14 cellular contexts compared by ENCODE assay signal in genomic region chr4:60724623-60725022, GRCh38.
DNase-seq lines count a peak whose midpoint lies in the region; ATAC-seq and TF ChIP-seq lines count a peak whose summit lies in the region.
"Had no signal": no experiment of that assay in that cellular context is flagged by ENCODE, and none has a peak within 500 bp of the region (broad histone marks: within the 10 kb centered on the region; RNA-seq: fewer than 3 reads in every experiment).

No MANE protein-coding gene starts in this region.

- H3K27me3 ChIP-seq in osteoblast (ENCODE audit: insufficient read depth, low read length), result no peaks in the 10 kb centered on the region
- no peaks in the 10 kb centered on the region for H3K27me3 ChIP-seq in CD4-positive, alpha-beta T cell (ENCODE audit: control insufficient read depth, insufficient read depth, low read length)
- H3K27me3 ChIP-seq: vagina had no signal

- ATAC-seq in HG03159 (IDR thresholded peaks at IDR 0.05; ENCODE audit: unreplicated experiment), result no peak
- no peak for ATAC-seq in CD4-positive, alpha-beta T cell (ENCODE audit: poor library complexity)
- ATAC-seq: activated naive CD4-positive, alpha-beta T cell treated with anti-CD3 and anti-CD28 coated beads, Interleukin-2, amount 50 U/mL, for 72 hours had no signal

- H3K9me3 Mint-ChIP-seq in CD4-positive, alpha-beta T cell, result peaks cover 7% of the 10 kb centered on the region
- peaks cover 7% of the 10 kb centered on the region for H3K9me3 Mint-ChIP-seq in activated CD4-positive, alpha-beta T cell treated with anti-CD3 and anti-CD28 coated beads, Interleukin-2, amount 10 ng/mL, durations not matched to agents 24 days and 14 days

- H3K4me2 ChIP-seq in osteoblast (ENCODE audit: insufficient read depth, low read length), result peak overlapping the region; percentile 27
- H3K4me2 ChIP-seq: KMS-11 had no signal

- TF ChIP-seq CTCF in osteoblast (IDR thresholded peaks at IDR 0.05; ENCODE audit: extremely low read depth, low read depth, low read length), result no peak
- TF ChIP-seq CTCF in CD4-positive, alpha-beta T cell (IDR thresholded peaks at IDR 0.05), result no peak

- H3K27ac ChIP-seq in osteoblast (ENCODE audit: low read depth, low read length), result peak overlapping the region; percentile 59
- H3K27ac ChIP-seq in CD4-positive, alpha-beta T cell (ENCODE audit: low read depth, low read length), result no peak overlapping the region
- H3K27ac ChIP-seq: epithelial cell of prostate, KMS-11, vagina had no signal

- H3K79me2 ChIP-seq in osteoblast (ENCODE audit: insufficient read depth, low read length), result no peaks in the 10 kb centered on the region

- H2AFZ ChIP-seq in osteoblast (ENCODE audit: low read length), result no peak overlapping the region

- no peak overlapping the region for H3K4me3 ChIP-seq in osteoblast (ENCODE audit: insufficient read depth, low read length)
- H3K4me3 ChIP-seq: vagina had no signal

- H3K4me1 ChIP-seq in osteoblast (ENCODE audit: insufficient read depth, low read length), result peaks cover 17% of the 10 kb centered on the region
- H3K4me1 ChIP-seq: vagina had no signal

- no peaks in the 10 kb centered on the region for H3K4me1 Mint-ChIP-seq in CD4-positive, alpha-beta T cell (ENCODE audit: low read depth)
- H3K4me1 Mint-ChIP-seq in activated CD4-positive, alpha-beta T cell treated with anti-CD3 and anti-CD28 coated beads, Interleukin-2, amount 10 ng/mL, durations not matched to agents 24 days and 14 days, result no peaks in the 10 kb centered on the region

- CTCF ChIA-PET in CD4-positive, alpha-beta T cell (lab: Charles Lee), result no interaction called here

- no peak overlapping the region for H3K4me3 Mint-ChIP-seq in CD4-positive, alpha-beta T cell
- no peak overlapping the region for H3K4me3 Mint-ChIP-seq in activated CD4-positive, alpha-beta T cell treated with anti-CD3 and anti-CD28 coated beads, Interleukin-2, amount 10 ng/mL, durations not matched to agents 24 days and 14 days

- intact Hi-C loops in CD4-positive, alpha-beta T cell (cut with DNase I, micrococcal nuclease), result no loop called here
- intact Hi-C loops in activated CD4-positive, alpha-beta T cell treated with anti-CD3 and anti-CD28 coated beads, Interleukin-2, amount 10 ng/mL, durations not matched to agents 24 days and 14 days (cut with micrococcal nuclease), result no loop called here

- H3K9me3 ChIP-seq in osteoblast (ENCODE audit: low read depth, low read length), result no peaks in the 10 kb centered on the region
- H3K9me3 ChIP-seq in CD4-positive, alpha-beta T cell (ENCODE audit: control insufficient read depth, low read length), result no peaks in the 10 kb centered on the region
- H3K9me3 ChIP-seq: vagina had no signal

- H3K27ac Mint-ChIP-seq in CD4-positive, alpha-beta T cell, result no peak overlapping the region
- no peak overlapping the region for H3K27ac Mint-ChIP-seq in activated CD4-positive, alpha-beta T cell treated with anti-CD3 and anti-CD28 coated beads, Interleukin-2, amount 10 ng/mL, durations not matched to agents 24 days and 14 days
- H3K27ac Mint-ChIP-seq: activated naive CD4-positive, alpha-beta T cell treated with anti-CD3 and anti-CD28 coated beads, Interleukin-2, amount 50 U/mL, for 72 hours had no signal

- no peaks in the 10 kb centered on the region for H3K36me3 Mint-ChIP-seq in CD4-positive, alpha-beta T cell (ENCODE audit: low read depth)
- no peaks in the 10 kb centered on the region for H3K36me3 Mint-ChIP-seq in activated CD4-positive, alpha-beta T cell treated with anti-CD3 and anti-CD28 coated beads, Interleukin-2, amount 10 ng/mL, durations not matched to agents 24 days and 14 days (ENCODE audit: low read depth)
- H3K36me3 Mint-ChIP-seq: activated naive CD4-positive, alpha-beta T cell treated with anti-CD3 and anti-CD28 coated beads, Interleukin-2, amount 50 U/mL, for 72 hours had no signal

- POLR2A ChIA-PET in CD4-positive, alpha-beta T cell (lab: Charles Lee), result no interaction called here

- no peaks in the 10 kb centered on the region for H4K20me1 ChIP-seq in osteoblast (ENCODE audit: insufficient read depth, low read length)

- DNase-seq in Daoy (ENCODE audit: low read depth), result peak; percentile 26
- DNase-seq in RKO (ENCODE audit: low spot score), result peak; percentile 28
- DNase-seq in fibroblast of peridontal ligament (ENCODE audit: extremely low read depth), result peak; percentile 85
- DNase-seq in osteoblast (ENCODE audit: insufficient read length, low spot score, missing footprints), result peak; percentile 43
- no peak for DNase-seq in NCI-H2196 (lab: John Stamatoyannopoulos, UW; ENCODE audit: unreplicated experiment)
- no peak for DNase-seq in CD4-positive, alpha-beta T cell
- no peak for DNase-seq in activated CD4-positive, alpha-beta T cell treated with anti-CD3 and anti-CD28 coated beads, Interleukin-2, amount 10 ng/mL, durations not matched to agents 24 days and 14 days
- DNase-seq: activated CD4-positive, CD25-positive, alpha-beta regulatory T cell treated with anti-CD3 and anti-CD28 coated beads, Interleukin-2, amount 50 U/mL, for 72 hours; SHP77 treated with DMSO at 0.1 percent for 48 hours had no signal

- H3K36me3 ChIP-seq in osteoblast (ENCODE audit: insufficient read depth, low read length), result no peaks in the 10 kb centered on the region
- H3K36me3 ChIP-seq: vagina had no signal

- no peaks in the 10 kb centered on the region for H3K27me3 Mint-ChIP-seq in CD4-positive, alpha-beta T cell
- no peaks in the 10 kb centered on the region for H3K27me3 Mint-ChIP-seq in activated CD4-positive, alpha-beta T cell treated with anti-CD3 and anti-CD28 coated beads, Interleukin-2, amount 10 ng/mL, durations not matched to agents 24 days and 14 days

Comparison
In these comparisons a context has a peak if more than half of its experiments do, and no peak if none do; other contexts are left out.
1. DNase-seq: peak in Daoy (single experiment), RKO (single experiment), fibroblast of peridontal ligament (single experiment) and osteoblast (single experiment); none in NCI-H2196 (single experiment), CD4-positive, alpha-beta T cell (0 of 10) and activated CD4-positive, alpha-beta T cell treated with anti-CD3 and anti-CD28 coated beads, Interleukin-2, amount 10 ng/mL, durations not matched to agents 24 days and 14 days (single experiment).